Comparison of ENCODE assay signal across 8 cellular contexts in genomic region chr12:4858385-4858784, GRCh38. TPM values are rescaled to one million over a fixed set of nuclear protein-coding genes. Genes with fewer than 3 reads are reported as not detected.
DNase-seq lines count a peak whose midpoint lies in the region; ATAC-seq and TF ChIP-seq lines count a peak whose summit lies in the region.

No MANE protein-coding gene starts in this region.

- H3T11ph ChIP-seq in H9 (ENCODE audit: low read length): no peak overlapping the region

- no peaks in the 10 kb centered on the region; a peak in 1 of 5 replicates for H3K9me3 Mint-ChIP-seq in H9

- peaks cover 70% of the 10 kb centered on the region for H3K27me3 Mint-ChIP-seq in H9 (ENCODE audit: low read depth)

- no peak overlapping the region for H3K18ac ChIP-seq in H9 (ENCODE audit: insufficient read length, low read depth, low read length)

- no peak overlapping the region for H2AFZ ChIP-seq in H9 (ENCODE audit: low read length)

- H3K14ac ChIP-seq in H9 (ENCODE audit: insufficient read depth, low read length): no peak overlapping the region

- peak overlapping the region; percentile 44 for H3K4me2 ChIP-seq in H9 (ENCODE audit: insufficient read depth, insufficient read length, low read length)

- H2BK15ac ChIP-seq in H9 (ENCODE audit: low read depth, low read length): no peak overlapping the region

- H4K20me1 ChIP-seq in H9 (ENCODE audit: control insufficient read depth, insufficient read depth, insufficient read length): no peaks in the 10 kb centered on the region

- no peaks in the 10 kb centered on the region; the same call in 1 of the 2 replicates for H3K27me3 ChIP-seq in H9 (ENCODE audit: insufficient read depth, low read length)
- no peaks in the 10 kb centered on the region for H3K27me3 ChIP-seq in dorsolateral prefrontal cortex

- peak overlapping the region in 52 of 59 donors; percentile 8 to 64 (median 41) for H3K4me3 ChIP-seq in dorsolateral prefrontal cortex

- no peak overlapping the region for H2AK5ac ChIP-seq in H9 (ENCODE audit: insufficient read length, low read length)

- peaks cover 15 to 19% of the 10 kb centered on the region in 2 experiments for H3K4me1 Mint-ChIP-seq in H9

- H3K4me1 ChIP-seq in H9 (ENCODE audit: insufficient read depth, low read length): 0 out of 2 replicates have a peak, but pooled peaks cover 1% of the 10 kb centered on the region

- ATAC-seq in GM21723 (IDR thresholded peaks at IDR 0.05; ENCODE audit: unreplicated experiment): no peak
- no peak for ATAC-seq in HG02885 (IDR thresholded peaks at IDR 0.05; ENCODE audit: poor library complexity, unreplicated experiment)

- no peak overlapping the region for H2BK12ac ChIP-seq in H9 (ENCODE audit: insufficient read length, low read depth, low read length)

- H3K56ac ChIP-seq in H9 (ENCODE audit: insufficient read length, low read depth, low read length): no peak overlapping the region

- H4K5ac ChIP-seq in H9 (ENCODE audit: insufficient read length, low read depth, low read length): no peak overlapping the region

- TF ChIP-seq CTCF in C4-2B (conservative IDR thresholded peaks at IDR 0.05) (0 out of 2 replicates have a peak, but pooled peaks have one; percentile 3), H9 (conservative IDR thresholded peaks at IDR 0.05) (peak; percentile 42; the same call in 2 of the 3 replicates), dorsolateral prefrontal cortex (IDR thresholded peaks at IDR 0.05 in 54 of 56, conservative IDR thresholded peaks at IDR 0.05 in 2 of 56; ENCODE audit: low read depth in 1 of 56, partially characterized antibody in 56 of 56) (peak in 13 of 56 donors; percentile 11 to 39 (median 20))

- H2BK5ac ChIP-seq in H9 (ENCODE audit: insufficient read length, low read length): no peak overlapping the region

- no peaks in the 10 kb centered on the region for H3K79me2 ChIP-seq in H9 (ENCODE audit: insufficient read depth, low read length)

- no peak overlapping the region for H3K9ac ChIP-seq in H9 (ENCODE audit: extremely low read depth, insufficient read length, low read length)

- H4K8ac ChIP-seq in H9 (replicated peaks; ENCODE audit: insufficient read length, low read depth, low read length): no peak overlapping the region

- no peak overlapping the region for H3K27ac ChIP-seq in C4-2B
- no peak overlapping the region for H3K27ac ChIP-seq in H9 (ENCODE audit: insufficient read length, low read depth, low read length)
- H3K27ac ChIP-seq in dorsolateral prefrontal cortex: peak overlapping the region in 39 of 59 donors; percentile 5 to 82 (median 57)

- DNase-seq in H9: peak; percentile 77
- peak in 5 of 10 donors; percentile 31 to 65 (median 50) for DNase-seq in dorsolateral prefrontal cortex
- peak; percentile 44 for DNase-seq in myocyte (ENCODE audit: low read depth)
- no peak for DNase-seq in stimulated activated CD4-positive, alpha-beta T cell treated with anti-CD3 and anti-CD28 coated beads, Interleukin-1b, Interleukin-23, amount 100 ng/mL, for 48 hours
- DNase-seq in DMS153 (lab: John Stamatoyannopoulos, UW): no peak

- no peaks in the 10 kb centered on the region for H3K9me3 ChIP-seq in H9 (ENCODE audit: control insufficient read depth, low read depth, low read length)

- no peak overlapping the region for H2BK20ac ChIP-seq in H9 (ENCODE audit: low read depth, low read length, poor library complexity, severe bottlenecking)

- intact Hi-C loops in dorsolateral prefrontal cortex (cut with DNase I): loop anchor here in 1 of 2 donors (10.0 kb wide), 1 partner anchor 586 kb away; no protein-coding TSS in a partner anchor

- H4K91ac ChIP-seq in H9 (ENCODE audit: insufficient read length, low read depth, low read length): no peak overlapping the region

- no peak overlapping the region for H2BK120ac ChIP-seq in H9 (ENCODE audit: low read depth, low read length, poor library complexity, severe bottlenecking)

- no peaks in the 10 kb centered on the region for H3K23me2 ChIP-seq in H9 (ENCODE audit: insufficient read length, low read depth, low read length, poor library complexity, severe bottlenecking)

- no peak overlapping the region for H3K4ac ChIP-seq in H9 (ENCODE audit: low read depth, low read length)

- H3K4me3 Mint-ChIP-seq in H9: peak overlapping the region in 1 of 2 experiments; percentile 57; a peak in 2 of 5 replicates

- WGBS in H9 (ENCODE audit: extremely low coverage, insufficient read length, low lambda C conversion rate): no CpG with 5 or more reads among the region's 9 CpGs

- no peaks in the 10 kb centered on the region for H3K79me1 ChIP-seq in H9 (ENCODE audit: insufficient read depth, low read depth, low read length, poor library complexity, severe bottlenecking)

- no peak overlapping the region for H3K27ac Mint-ChIP-seq in H9

- H3K23ac ChIP-seq in H9 (ENCODE audit: insufficient read length, low read depth, low read length): no peak overlapping the region

- no peaks in the 10 kb centered on the region for H3K36me3 Mint-ChIP-seq in H9 (ENCODE audit: insufficient read depth in 1 of 3, low read depth in 3 of 3)

RNA-seq across cellular contexts. Expression of gene KCNA1, which starts 51.3 kb away (rescaled TPM):
- total RNA-seq in H9 (2021) (0.92 and 0.98 TPM in 2 replicates), dorsolateral prefrontal cortex (100 to 1,000 TPM in 2 of 120 experiments, 10 to 100 TPM in 118; 14.6 to 114 (median 57.5) TPM), myocyte (0.13 TPM in 1 of 2 replicates, not detected in the other)
- polyA plus RNA-seq in myocyte (2012): not detected

Comparison
In these comparisons a context has a peak if more than half of its experiments do, and no peak if none do; other contexts are left out.
1. H3K27ac ChIP-seq: peak in dorsolateral prefrontal cortex (39 of 59); none in C4-2B (single experiment) and H9 (single experiment).
2. DNase-seq: peak in H9 (single experiment) and myocyte (single experiment); none in stimulated activated CD4-positive, alpha-beta T cell treated with anti-CD3 and anti-CD28 coated beads, Interleukin-1b, Interleukin-23, amount 100 ng/mL, for 48 hours (single experiment) and DMS153 (single experiment).